ENCODE assay signal across 16 cellular contexts in genomic region chr20:63072231-63072791, GRCh38.
A peak's percentile ranks its signal among the peaks of the same experiment; 100 is the strongest.
DNase-seq lines count a peak whose midpoint lies in the region; ATAC-seq, FAIRE-seq and TF ChIP-seq lines count a peak whose summit lies in the region.
"Had no signal": no experiment of that assay in that cellular context is flagged by ENCODE, and none has a peak within 500 bp of the region (broad histone marks: within the 10 kb centered on the region; RNA-seq: fewer than 3 reads in every experiment).

No MANE protein-coding gene starts in this region.

- ATAC-seq in right lobe of liver (no peak), HepG2 (no peak), lower lobe of right lung (no peak), GM18511 (IDR thresholded peaks at IDR 0.05; ENCODE audit: unreplicated experiment) (no peak)

- TF ChIP-seq POLR2A in right lobe of liver (IDR thresholded peaks at IDR 0.05) (no peak), HepG2 (IDR thresholded peaks at IDR 0.05; ENCODE audit: insufficient read depth in 1 of 2, low read depth in 2 of 2, low read length in 2 of 2) (no peak), uterus (IDR thresholded peaks at IDR 0.05) (no peak)

- no peak for TF ChIP-seq RAD21 in HepG2 (CRISPR knock-in tag; IDR thresholded peaks at IDR 0.05)

- H3K27ac ChIP-seq in right lobe of liver (no peak overlapping the region), HepG2 (ENCODE audit: extremely low read length, insufficient read depth, low read length) (no peak overlapping the region), lower lobe of right lung (no peak overlapping the region), uterus (no peak overlapping the region)
- H3K27ac ChIP-seq: breast epithelium, GM23248, KMS-11 had no signal

- FAIRE-seq in HepG2 (lab: Jason Lieb, UNC): no peak

- POLR2A ChIA-PET in HepG2 (lab: Yijun Ruan, JAX): no interaction called here

- no peak for TF ChIP-seq EP300 in HepG2 (IDR thresholded peaks at IDR 0.05; ENCODE audit: low read depth in 2 of 2, low read length in 2 of 2)
- TF ChIP-seq EP300 in HepG2 (CRISPR knock-in tag; IDR thresholded peaks at IDR 0.05; ENCODE audit: borderline replicate concordance): no peak

- H2AFZ ChIP-seq in HepG2 (ENCODE audit: low read length): no peak overlapping the region
- H2AFZ ChIP-seq: GM23248 had no signal

- H3K27me3 ChIP-seq in right lobe of liver (peaks cover 0 to 18% of the 10 kb centered on the region in 2 donors), HepG2 (ENCODE audit: control insufficient read depth in 1 of 2, insufficient read depth in 2 of 2, low read length in 2 of 2) (peaks cover 8 to 52% of the 10 kb centered on the region in 2 experiments; a peak in 4 of 5 replicates), lower lobe of right lung (ENCODE audit: low read depth) (peaks cover 69% of the 10 kb centered on the region), uterus (peaks cover 0 to 19% of the 10 kb centered on the region in 2 donors)

- H3K36me3 Mint-ChIP-seq in brain (no peaks in the 10 kb centered on the region), HFFc6 (ENCODE audit: low read depth) (peaks cover 6% of the 10 kb centered on the region)

- H3K79me2 ChIP-seq in HepG2 (ENCODE audit: insufficient read depth, low read length): no peaks in the 10 kb centered on the region

- H3K9me3 ChIP-seq in right lobe of liver: no peaks in the 10 kb centered on the region
- H3K9me3 ChIP-seq in HepG2 (ENCODE audit: low read length): peaks cover under 1% of the 10 kb centered on the region; the same call in 1 of the 2 replicates
- peaks cover under 1% of the 10 kb centered on the region for H3K9me3 ChIP-seq in lower lobe of right lung
- H3K9me3 ChIP-seq in uterus: peaks cover 0 to 2% of the 10 kb centered on the region in 2 donors

- peak overlapping the region in 3 of 5 experiments; percentile 72 to 77 (median 75) for H3K4me3 Mint-ChIP-seq in brain
- no peak overlapping the region for H3K4me3 Mint-ChIP-seq in HFFc6
- H3K4me3 Mint-ChIP-seq: activated naive CD8-positive, alpha-beta T cell treated with anti-CD3 and anti-CD28 coated beads, Interleukin-2, amount 50 U/mL, for 24 hours; dendritic cell treated with granulocyte-macrophage colony-stimulating factor and Interleukin-4, amounts not matched to agents 40 ng/mL and 50 ng/mL, for 4 days had no signal

- no TSS peak for BruUV-seq in HepG2 (replicated peaks; lab: Mats Ljungman, UMichigan)

- H3K4me2 ChIP-seq in HepG2 (ENCODE audit: low read depth, low read length): no peak overlapping the region
- H3K4me2 ChIP-seq: KMS-11 had no signal

- peaks cover 23% of the 10 kb centered on the region for H3K4me1 Mint-ChIP-seq in brain
- H3K4me1 Mint-ChIP-seq in HFFc6 (ENCODE audit: low read depth): peaks cover 13% of the 10 kb centered on the region

- 0% methylated on average over 1 of the region's 52 CpGs for WGBS in right lobe of liver (ENCODE audit: insufficient coverage, low coverage, low lambda C conversion rate, missing lambda C conversion rate)
- 23% methylated on average over 31 of the region's 52 CpGs for WGBS in HepG2 (ENCODE audit: low lambda C conversion rate)

- H3K9me3 Mint-ChIP-seq in brain (peaks cover 11 to 21% (median 17%) of the 10 kb centered on the region in 5 experiments), HFFc6 (peaks cover 13% of the 10 kb centered on the region)

- no peak overlapping the region for H3K9ac ChIP-seq in HepG2 (ENCODE audit: insufficient read depth, low read depth, low read length)
- H3K9ac ChIP-seq: GM23248, KMS-11 had no signal

- TF ChIP-seq CTCF in right lobe of liver (IDR thresholded peaks at IDR 0.05) (no peak), HepG2 (CRISPR knock-in tag; IDR thresholded peaks at IDR 0.05) (no peak), brain (conservative IDR thresholded peaks at IDR 0.05) (no peak), lower lobe of right lung (IDR thresholded peaks at IDR 0.05) (no peak), HFFc6 (IDR thresholded peaks at IDR 0.05) (no peak), uterus (IDR thresholded peaks at IDR 0.05) (no peak)

- CTCF ChIA-PET in HepG2 (lab: Yijun Ruan, JAX; ENCODE audit: low intra/inter-chr PET ratio, low total read pairs): no interaction called here

- DNase-seq in right lobe of liver (peak; percentile 8 to 39 (median 23)), HepG2 (ENCODE audit: low spot score) (no peak), lower lobe of right lung (peak; percentile 25), HFFc6 (no peak), uterus (no peak), HuH-7.5 (ENCODE audit: low spot score) (no peak)
- DNase-seq: MV-4-11 had no signal

- intact Hi-C loops in right lobe of liver (cut with DNase I) (no loop called here), HepG2 (cut with micrococcal nuclease; ENCODE audit: unreplicated experiment) (no loop called here), lower lobe of right lung (cut with DNase I) (no loop called here), uterus (cut with DNase I; ENCODE audit: low total_unique reads) (no loop called here)

- H3K4me3 ChIP-seq in right lobe of liver (no peak overlapping the region), HepG2 (replicated peaks in 1 of 3; ENCODE audit: insufficient read depth in 1 of 3, low read depth in 2 of 3, low read length in 3 of 3) (no peak overlapping the region), lower lobe of right lung (no peak overlapping the region), uterus (no peak overlapping the region)
- H3K4me3 ChIP-seq: breast epithelium, GM23248 had no signal

- H3K27me3 Mint-ChIP-seq in brain (peaks cover 36% of the 10 kb centered on the region), HFFc6 (ENCODE audit: insufficient read depth) (peaks cover 9% of the 10 kb centered on the region; the same call in 1 of the 2 replicates)

- H4K20me1 ChIP-seq in HepG2 (ENCODE audit: insufficient read depth, low read length): peaks cover 11% of the 10 kb centered on the region; the same call in 1 of the 2 replicates

- H3K4me1 ChIP-seq in right lobe of liver (no peaks in the 10 kb centered on the region), HepG2 (ENCODE audit: insufficient read depth, low read length) (no peaks in the 10 kb centered on the region), lower lobe of right lung (no peaks in the 10 kb centered on the region), uterus (no peaks in the 10 kb centered on the region)
- H3K4me1 ChIP-seq: breast epithelium had no signal

- H3K27ac Mint-ChIP-seq in brain (peak overlapping the region in 1 of 5 experiments; percentile 88), HFFc6 (no peak overlapping the region)
- H3K27ac Mint-ChIP-seq: activated naive CD8-positive, alpha-beta T cell treated with anti-CD3 and anti-CD28 coated beads, Interleukin-2, amount 50 U/mL, for 24 hours; CD4-positive, alpha-beta T cell; dendritic cell treated with granulocyte-macrophage colony-stimulating factor and Interleukin-4, amounts not matched to agents 40 ng/mL and 50 ng/mL, for 4 days; T-cell had no signal

- no peaks in the 10 kb centered on the region for H3K36me3 ChIP-seq in right lobe of liver
- H3K36me3 ChIP-seq in HepG2 (replicated peaks in 1 of 2; ENCODE audit: control insufficient read depth in 1 of 2, insufficient read depth in 2 of 2, low read length in 2 of 2): no peaks in the 10 kb centered on the region
- no peaks in the 10 kb centered on the region for H3K36me3 ChIP-seq in lower lobe of right lung
- H3K36me3 ChIP-seq in uterus: no peaks in the 10 kb centered on the region
- H3K36me3 ChIP-seq: breast epithelium had no signal

- in situ Hi-C loops in HepG2 (cut with HindIII; ENCODE audit: extremely low pct_ligation_motif_present, low pct_unique_long_range_greater_than_20kb): no loop called here

TF ChIP-seq in HepG2, 621 proteins besides CTCF, POLR2A, EP300 and RAD21:
- TF ChIP-seq DRAP1 (CRISPR knock-in tag; IDR thresholded peaks at IDR 0.05): no peak
- TF ChIP-seq ZNF367 (CRISPR knock-in tag; IDR thresholded peaks at IDR 0.05; ENCODE audit: borderline replicate concordance): no peak

Comparison
In these comparisons a context has a peak if more than half of its experiments do, and no peak if none do; other contexts are left out.
1. DNase-seq: peak in right lobe of liver (3 of 3) and lower lobe of right lung (single experiment); none in HepG2 (single experiment), HFFc6 (single experiment), uterus (0 of 2) and HuH-7.5 (single experiment).